In genomic region chr11:62386083-62386482, GRCh38 we compare ENCODE assay signal across 11 cellular contexts. TPM values are rescaled to one million over a fixed set of nuclear protein-coding genes. Genes with fewer than 3 reads are reported as not detected.
DNase-seq lines count a peak whose midpoint lies in the region; ATAC-seq and TF ChIP-seq lines count a peak whose summit lies in the region.
"Not testable (repeated sequence)": the region's sequence is repeated elsewhere in the genome, so short reads cannot be mapped to it uniquely, and the experiment has no call there.
"Had no signal": no experiment of that assay in that cellular context is flagged by ENCODE, and none has a peak within 500 bp of the region (broad histone marks: within the 10 kb centered on the region; RNA-seq: fewer than 3 reads in every experiment).

No MANE protein-coding gene starts in this region.

- not testable (repeated sequence) for H3K9me2 ChIP-seq in MM.1S (replicated peaks; ENCODE audit: insufficient read depth, low read length)

- H4K20me1 ChIP-seq in MM.1S (ENCODE audit: insufficient read depth, low read length), result not testable (repeated sequence)

- not testable (repeated sequence) for H3K79me2 ChIP-seq in MM.1S (ENCODE audit: low read length)

- peaks cover 24% of the 10 kb centered on the region for H3F3A ChIP-seq in MM.1S (ENCODE audit: insufficient read depth, low read length)

- H3K36me3 Mint-ChIP-seq in T-helper 2 cell treated with Interferon-gamma antibody and Interleukin-4, amounts not matched to agents 5 μg/mL and 100 μg/mL, for 36 hours (ENCODE audit: low read depth); activated CD8-positive, alpha-beta T cell treated with anti-CD3 and anti-CD28 coated beads, Interleukin-2, amount 10 ng/mL, durations not matched to agents 7 days and 5 days (ENCODE audit: low read depth); activated naive CD4-positive, alpha-beta T cell treated with anti-CD3 and anti-CD28 coated beads, Interleukin-2, amount 10 ng/mL, durations not matched to agents 7 days and 5 days; central memory CD8-positive, alpha-beta T cell (ENCODE audit: insufficient read depth); natural killer cell: not testable (repeated sequence)

- H3K9ac ChIP-seq in MM.1S (ENCODE audit: low read length), result not testable (repeated sequence)

- peak; percentile 76 for ATAC-seq in activated CD8-positive, alpha-beta T cell treated with anti-CD3 and anti-CD28 coated beads, Interleukin-2, amount 10 ng/mL, durations not matched to agents 7 days and 5 days
- peak; percentile 97 for ATAC-seq in central memory CD8-positive, alpha-beta T cell (replicated peaks; ENCODE audit: extremely low read depth, poor library complexity, severe bottlenecking)
- ATAC-seq in natural killer cell, result peak; percentile 65 to 84 (median 68)

- H3K27me3 Mint-ChIP-seq in T-helper 2 cell treated with Interferon-gamma antibody and Interleukin-4, amounts not matched to agents 5 μg/mL and 100 μg/mL, for 36 hours (ENCODE audit: low read depth); activated CD8-positive, alpha-beta T cell treated with anti-CD3 and anti-CD28 coated beads, Interleukin-2, amount 10 ng/mL, durations not matched to agents 7 days and 5 days (ENCODE audit: low read depth); activated naive CD4-positive, alpha-beta T cell treated with anti-CD3 and anti-CD28 coated beads, Interleukin-2, amount 10 ng/mL, durations not matched to agents 7 days and 5 days; central memory CD8-positive, alpha-beta T cell; natural killer cell (ENCODE audit: low read depth in 2 of 2): not testable (repeated sequence)

- CTCF ChIA-PET in activated CD8-positive, alpha-beta T cell treated with anti-CD3 and anti-CD28 coated beads, Interleukin-2, amount 10 ng/mL, durations not matched to agents 7 days and 5 days (lab: Charles Lee), result interaction anchor here (1.2 to 1.6 kb wide), 3 partner anchors 9 to 157 kb away, joined by 3 to 8 read pairs (median 5); no protein-coding TSS in a partner anchor
- CTCF ChIA-PET in activated naive CD4-positive, alpha-beta T cell treated with anti-CD3 and anti-CD28 coated beads, Interleukin-2, amount 10 ng/mL, durations not matched to agents 7 days and 5 days (lab: Charles Lee), result interaction anchor here (1.0 to 1.7 kb wide), 3 partner anchors 9 to 158 kb away, joined by 3 to 6 read pairs (median 3); no protein-coding TSS in a partner anchor

- POLR2A ChIA-PET in activated CD8-positive, alpha-beta T cell treated with anti-CD3 and anti-CD28 coated beads, Interleukin-2, amount 10 ng/mL, durations not matched to agents 7 days and 5 days (lab: Charles Lee), result not testable (repeated sequence)

- DNase-seq in GM12865 (ENCODE audit: low read depth), result peak; percentile 59
- peak; percentile 86 for DNase-seq in MM.1S
- peak; percentile 24 for DNase-seq in T-helper 2 cell treated with Interferon-gamma antibody and Interleukin-4, amounts not matched to agents 5 μg/mL and 100 μg/mL, for 36 hours (ENCODE audit: low spot score)
- peak; percentile 38 for DNase-seq in activated CD8-positive, alpha-beta T cell treated with anti-CD3 and anti-CD28 coated beads, Interleukin-2, amount 10 ng/mL, durations not matched to agents 7 days and 5 days
- peak; percentile 40 for DNase-seq in activated naive CD4-positive, alpha-beta T cell treated with anti-CD3 and anti-CD28 coated beads, Interleukin-2, amount 10 ng/mL, durations not matched to agents 7 days and 5 days
- DNase-seq in central memory CD8-positive, alpha-beta T cell (ENCODE audit: low spot score in 2 of 2); natural killer cell: not testable (repeated sequence)

- intact Hi-C loops in natural killer cell (cut with micrococcal nuclease), result not testable (repeated sequence)

- not testable (repeated sequence) for H3K4me3 Mint-ChIP-seq in T-helper 2 cell treated with Interferon-gamma antibody and Interleukin-4, amounts not matched to agents 5 μg/mL and 100 μg/mL, for 36 hours; activated CD8-positive, alpha-beta T cell treated with anti-CD3 and anti-CD28 coated beads, Interleukin-2, amount 10 ng/mL, durations not matched to agents 7 days and 5 days; activated naive CD4-positive, alpha-beta T cell treated with anti-CD3 and anti-CD28 coated beads, Interleukin-2, amount 10 ng/mL, durations not matched to agents 7 days and 5 days; central memory CD8-positive, alpha-beta T cell; natural killer cell

- H3K36me3 ChIP-seq in MM.1S (replicated peaks; ENCODE audit: insufficient read depth, low read length), result not testable (repeated sequence)

- H2AFZ ChIP-seq in MM.1S (ENCODE audit: low read length), result not testable (repeated sequence)

- H3K27ac Mint-ChIP-seq in T-helper 2 cell treated with Interferon-gamma antibody and Interleukin-4, amounts not matched to agents 5 μg/mL and 100 μg/mL, for 36 hours; activated CD8-positive, alpha-beta T cell treated with anti-CD3 and anti-CD28 coated beads, Interleukin-2, amount 10 ng/mL, durations not matched to agents 7 days and 5 days; activated naive CD4-positive, alpha-beta T cell treated with anti-CD3 and anti-CD28 coated beads, Interleukin-2, amount 10 ng/mL, durations not matched to agents 7 days and 5 days; central memory CD8-positive, alpha-beta T cell (ENCODE audit: low read depth); natural killer cell: not testable (repeated sequence)

- peak overlapping the region; percentile 70; the same call in 1 of the 2 replicates for H3K4me2 ChIP-seq in MM.1S (ENCODE audit: low read depth, low read length)

- peak overlapping the region; percentile 17; the same call in 1 of the 2 replicates for H3K27ac ChIP-seq in MM.1S (ENCODE audit: low read length)

- H3K9me3 ChIP-seq in MM.1S (replicated peaks; ENCODE audit: insufficient read depth, low read length), result not testable (repeated sequence)

- not testable (repeated sequence) for H3K4me3 ChIP-seq in GM12865 (ENCODE audit: low read depth, low read length); MM.1S (ENCODE audit: low read length)

- not testable (repeated sequence) for TF ChIP-seq CTCF in GM12865 (IDR thresholded peaks at IDR 0.05; ENCODE audit: insufficient read depth, low read depth, low read length, missing control alignments); MM.1S (IDR thresholded peaks at IDR 0.05; ENCODE audit: low read length); natural killer cell (IDR thresholded peaks at IDR 0.05)

- H3K4me1 ChIP-seq in MM.1S (ENCODE audit: low read length), result peaks cover 16% of the 10 kb centered on the region

- H3K9me3 Mint-ChIP-seq in T-helper 2 cell treated with Interferon-gamma antibody and Interleukin-4, amounts not matched to agents 5 μg/mL and 100 μg/mL, for 36 hours; activated CD8-positive, alpha-beta T cell treated with anti-CD3 and anti-CD28 coated beads, Interleukin-2, amount 10 ng/mL, durations not matched to agents 7 days and 5 days (ENCODE audit: insufficient read depth); activated naive CD4-positive, alpha-beta T cell treated with anti-CD3 and anti-CD28 coated beads, Interleukin-2, amount 10 ng/mL, durations not matched to agents 7 days and 5 days; central memory CD8-positive, alpha-beta T cell; natural killer cell: not testable (repeated sequence)

- H3K4me1 Mint-ChIP-seq in T-helper 2 cell treated with Interferon-gamma antibody and Interleukin-4, amounts not matched to agents 5 μg/mL and 100 μg/mL, for 36 hours (ENCODE audit: low read depth), result peaks cover 19% of the 10 kb centered on the region
- peaks cover 17% of the 10 kb centered on the region for H3K4me1 Mint-ChIP-seq in activated CD8-positive, alpha-beta T cell treated with anti-CD3 and anti-CD28 coated beads, Interleukin-2, amount 10 ng/mL, durations not matched to agents 7 days and 5 days (ENCODE audit: low read depth)
- H3K4me1 Mint-ChIP-seq in activated naive CD4-positive, alpha-beta T cell treated with anti-CD3 and anti-CD28 coated beads, Interleukin-2, amount 10 ng/mL, durations not matched to agents 7 days and 5 days, result peaks cover 22% of the 10 kb centered on the region
- not testable (repeated sequence) for H3K4me1 Mint-ChIP-seq in central memory CD8-positive, alpha-beta T cell; natural killer cell

- not testable (repeated sequence) for H3K27me3 ChIP-seq in MM.1S (replicated peaks; ENCODE audit: insufficient read depth, low read length)

RNA-seq across cellular contexts. Expression of gene SCGB1A1, which starts 32.8 kb away (rescaled TPM):
- total RNA-seq in activated CD8-positive, alpha-beta T cell treated with anti-CD3 and anti-CD28 coated beads, Interleukin-2, amount 10 ng/mL, durations not matched to agents 7 days and 5 days, result not detected
- total RNA-seq in natural killer cell, result not detected
- total RNA-seq: Calu3, H4, IMR-90, M059J had no signal

RNA-seq across cellular contexts. Expression of gene ASRGL1, which starts 48.8 kb away (rescaled TPM):
- total RNA-seq in activated CD8-positive, alpha-beta T cell treated with anti-CD3 and anti-CD28 coated beads, Interleukin-2, amount 10 ng/mL, durations not matched to agents 7 days and 5 days, result 10 to 100 TPM; 11.5 to 12.4 TPM
- 1 to 10 TPM; 1.9 to 9.7 (median 3.4) TPM for total RNA-seq in natural killer cell
- total RNA-seq: IMR-90 had no signal
